8 cellular contexts compared by ENCODE assay signal in the genomic region with DNA sequence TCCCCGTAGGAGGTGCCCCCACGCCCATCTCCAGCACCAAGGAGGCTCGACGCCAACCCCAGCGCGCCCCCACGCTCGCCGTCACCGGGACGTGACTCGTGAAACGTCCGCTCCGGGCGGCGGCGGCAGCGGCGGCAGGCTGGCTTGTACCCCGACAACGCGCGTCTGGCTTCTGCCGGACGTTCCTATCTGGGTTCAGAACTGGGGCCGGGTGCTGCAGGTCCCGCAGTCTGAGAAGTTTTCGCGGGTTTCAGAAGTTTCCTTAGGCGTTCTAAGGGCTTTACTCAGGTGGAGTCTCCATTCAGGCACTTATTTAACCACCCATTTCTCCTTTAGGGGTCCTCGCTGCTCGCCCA. TPM values are rescaled to one million over a fixed set of nuclear protein-coding genes. Genes with fewer than 3 reads are reported as not detected.
A peak's percentile ranks its signal among the peaks of the same experiment; 100 is the strongest.
DNase-seq lines count a peak whose midpoint lies in the region; ATAC-seq, FAIRE-seq and TF ChIP-seq lines count a peak whose summit lies in the region.

No MANE protein-coding gene starts in this region.

- H3K27me3 Mint-ChIP-seq in activated B cell treated with CpG ODN at 0.5 μM for 24 hours, result no peaks in the 10 kb centered on the region

- peak overlapping the region; percentile 94 for H3K4me3 ChIP-seq in GM23248
- peak overlapping the region; percentile 86 to 90 (median 88) for H3K4me3 ChIP-seq in right lobe of liver

- H3K79me2 ChIP-seq in GM23248 (ENCODE audit: insufficient read depth), result peaks cover 42% of the 10 kb centered on the region

- H3K4me1 ChIP-seq in GM23248 (ENCODE audit: insufficient read depth) (peaks cover 33% of the 10 kb centered on the region), right lobe of liver (peaks cover 0 to 35% (median 17%) of the 10 kb centered on the region in 4 donors)

- no peaks in the 10 kb centered on the region for H3K27me3 ChIP-seq in GM23248 (replicated peaks; ENCODE audit: insufficient read depth)
- H3K27me3 ChIP-seq in right lobe of liver, result no peaks in the 10 kb centered on the region

- H4K20me1 ChIP-seq in GM23248 (ENCODE audit: insufficient read depth), result peaks cover 10% of the 10 kb centered on the region; the same call in 1 of the 2 replicates

- H3K9me3 ChIP-seq in GM23248 (ENCODE audit: low read depth) (no peaks in the 10 kb centered on the region), right lobe of liver (no peaks in the 10 kb centered on the region)

- peak overlapping the region; percentile 96 for H3K9ac ChIP-seq in GM23248

- peak overlapping the region; percentile 62 for H2AFZ ChIP-seq in GM23248

- CTCF ChIA-PET in activated B cell treated with CpG ODN at 0.5 μM for 24 hours (lab: Charles Lee), result no interaction called here

- H3K9me2 ChIP-seq in GM23248 (ENCODE audit: insufficient read depth), result no peaks in the 10 kb centered on the region

- in situ Hi-C loops in GM23248 (cut with MboI), result no loop called here

- no peaks in the 10 kb centered on the region for H3K36me3 ChIP-seq in GM23248 (ENCODE audit: low read depth)
- no peaks in the 10 kb centered on the region for H3K36me3 ChIP-seq in right lobe of liver

- whole genome bisulfite sequencing in GM23248 (ENCODE audit: low coverage in 1 of 2, low lambda C conversion rate in 2 of 2, missing lambda C conversion rate in 2 of 2), 2 experiments, result 0 to 1% methylated on average over 33 of the region's 33 CpGs
- WGBS in right lobe of liver (ENCODE audit: insufficient coverage, low coverage, low lambda C conversion rate, missing lambda C conversion rate), result 0% methylated on average over 4 of the region's 33 CpGs

- peak; percentile 77 for DNase-seq in GM12891 (ENCODE audit: insufficient read length, low spot score)
- peak; percentile 94 for DNase-seq in GM23248
- peak; percentile 75 for DNase-seq in LoVo (ENCODE audit: low spot score)
- peak; percentile 81 for DNase-seq in activated B cell treated with CpG ODN at 0.5 μM for 24 hours
- DNase-seq in cerebellum (ENCODE audit: low spot score), result peak; percentile 83
- peak; percentile 86 to 90 (median 89) for DNase-seq in right lobe of liver
- peak; percentile 61 to 88 (median 70) for DNase-seq in stimulated activated CD4-positive, alpha-beta T cell treated with anti-CD3 and anti-CD28 coated beads, TNF-alpha, amount 100 ng/mL, for 24 hours (ENCODE audit: low read depth in 3 of 3)
- DNase-seq in kidney glomerular epithelial cell (lab: John Stamatoyannopoulos, UW), result no peak

- intact Hi-C loops in activated B cell treated with CpG ODN at 0.5 μM for 24 hours (cut with micrococcal nuclease), result loop anchor here (1.0 to 2.0 kb wide), 10 partner anchors 25 to 150 kb away; a partner anchor contains a TSS
- intact Hi-C loops in right lobe of liver (cut with DNase I), result no loop called here

- peaks cover 18% of the 10 kb centered on the region for H3K36me3 Mint-ChIP-seq in activated B cell treated with CpG ODN at 0.5 μM for 24 hours (ENCODE audit: low read depth)

- H3F3A ChIP-seq in GM23248 (ENCODE audit: insufficient read depth), result peaks cover 44% of the 10 kb centered on the region

- peak; percentile 43 for ATAC-seq in activated B cell treated with CpG ODN at 0.5 μM for 24 hours (ENCODE audit: low read depth)
- peak; percentile 52 to 62 (median 57) for ATAC-seq in right lobe of liver

- peak; percentile 74 for TF ChIP-seq POLR2A in GM12891 (IDR thresholded peaks at IDR 0.05; ENCODE audit: low read depth, low read length)
- peak; percentile 55 for TF ChIP-seq POLR2A in right lobe of liver (IDR thresholded peaks at IDR 0.05)

- peak overlapping the region; percentile 98 for H3K4me3 Mint-ChIP-seq in activated B cell treated with CpG ODN at 0.5 μM for 24 hours

- H3K27ac Mint-ChIP-seq in activated B cell treated with CpG ODN at 0.5 μM for 24 hours, result peak overlapping the region; percentile 99

- FAIRE-seq in GM12891 (lab: Jason Lieb, UNC), result no peak

- POLR2A ChIA-PET in activated B cell treated with CpG ODN at 0.5 μM for 24 hours (lab: Charles Lee), result interaction anchor here (0.7 to 4.2 kb wide), 23 partner anchors 10 to 1973 kb away, joined by 3 to 43 read pairs (median 4); a partner anchor contains a TSS

- TF ChIP-seq CTCF in activated B cell treated with CpG ODN at 0.5 μM for 24 hours (IDR thresholded peaks at IDR 0.05) (no peak), right lobe of liver (IDR thresholded peaks at IDR 0.05) (no peak)

- peak overlapping the region; percentile 97 for H3K27ac ChIP-seq in GM23248
- peak overlapping the region; percentile 96 to 99 (median 98) for H3K27ac ChIP-seq in right lobe of liver

- H3K9me3 Mint-ChIP-seq in activated B cell treated with CpG ODN at 0.5 μM for 24 hours, result no peaks in the 10 kb centered on the region

- H3K4me2 ChIP-seq in GM23248 (ENCODE audit: unreplicated experiment), result peak overlapping the region; percentile 75

- H3K4me1 Mint-ChIP-seq in activated B cell treated with CpG ODN at 0.5 μM for 24 hours, result peaks cover 41% of the 10 kb centered on the region

TF ChIP-seq in GM12891, 5 proteins besides CTCF, POLR2A, EP300 and RAD21:
- no peak for TF ChIP-seq POU2F2 (IDR thresholded peaks at IDR 0.05; ENCODE audit: low read depth, low read length)
- peak; percentile 57; the same call in 1 of the 2 replicates for TF ChIP-seq POLR2AphosphoS5 (IDR thresholded peaks at IDR 0.05; ENCODE audit: low read depth, low read length)
TF ChIP-seq in GM12891: peak in this region for 1.

RNA-seq across cellular contexts. Expression of a gene that starts 0.7 kb away (rescaled TPM):
- polyA plus RNA-seq in GM12891 (2012; ENCODE audit: low read depth, missing spikeins), result 38.6 TPM
- total RNA-seq in GM23248 (2014; rRNA removed; shearing (Covaris generic)), result 152 and 161 TPM in 2 replicates
- polyA plus RNA-seq in GM23248 (2016; fragmentation: Nextera tagmentation; extraction: Ambion mirVana), result 81.9 and 85.2 TPM in 2 replicates
- total RNA-seq in activated B cell treated with CpG ODN at 0.5 μM for 24 hours (72.8 and 74.6 TPM in 2 replicates), cerebellum (53.4 TPM), right lobe of liver (10 to 100 TPM; 57.5 to 71.8 (median 66.1) TPM)

RNA-seq across cellular contexts. Expression of a gene that starts 42.5 kb away (rescaled TPM):
- polyA plus RNA-seq in GM12891 (2012; ENCODE audit: low read depth, missing spikeins), result 1.3 TPM
- 37.3 and 40.3 TPM in 2 replicates for total RNA-seq in GM23248 (2014; rRNA removed; shearing (Covaris generic))
- 3.4 and 3.5 TPM in 2 replicates for polyA plus RNA-seq in GM23248 (2016; fragmentation: Nextera tagmentation; extraction: Ambion mirVana)
- 9.7 and 10.5 TPM in 2 replicates for total RNA-seq in activated B cell treated with CpG ODN at 0.5 μM for 24 hours
- 49.8 TPM for total RNA-seq in cerebellum
- 1 to 10 TPM; 2.0 to 8.6 (median 2.8) TPM for total RNA-seq in right lobe of liver
